ENCODE assay signal across 9 cellular contexts in genomic region chr7:155344270-155344617, GRCh38. TPM values are rescaled to one million over a fixed set of nuclear protein-coding genes. Genes with fewer than 3 reads are reported as not detected.
A peak's percentile ranks its signal among the peaks of the same experiment; 100 is the strongest.
DNase-seq lines count a peak whose midpoint lies in the region; ATAC-seq and TF ChIP-seq lines count a peak whose summit lies in the region.
"Had no signal": no experiment of that assay in that cellular context is flagged by ENCODE, and none has a peak within 500 bp of the region (broad histone marks: within the 10 kb centered on the region; RNA-seq: fewer than 3 reads in every experiment).

No MANE protein-coding gene starts in this region.

- H3K4me3 ChIP-seq in HCT116 (replicated peaks in 1 of 2; ENCODE audit: low read depth in 1 of 2, low read length in 2 of 2) (no peak overlapping the region), OCI-LY7 (ENCODE audit: low read depth, low read length, poor library complexity, severe bottlenecking) (peak overlapping the region; percentile 69), neural progenitor cell (peak overlapping the region; percentile 57), SJCRH30 (no peak overlapping the region), PC-9 (no peak overlapping the region; the same call in 1 of the 2 replicates)

- H3K27ac ChIP-seq in HCT116 (ENCODE audit: low read depth, low read length): no peak overlapping the region
- H3K27ac ChIP-seq in OCI-LY7 (ENCODE audit: low read depth, low read length, poor library complexity, severe bottlenecking): no peak overlapping the region
- H3K27ac ChIP-seq in neural progenitor cell: no peak overlapping the region
- no peak overlapping the region for H3K27ac ChIP-seq in SJCRH30
- H3K27ac ChIP-seq in PC-9: no peak overlapping the region
- H3K27ac ChIP-seq: parathyroid adenoma had no signal

- TF ChIP-seq POLR2A in HCT116 (IDR thresholded peaks at IDR 0.05; ENCODE audit: borderline replicate concordance, extremely low read depth, insufficient read depth, insufficient read length): no peak

- DNase-seq in HCT116 (ENCODE audit: low read depth, low spot score) (no peak), OCI-LY7 (ENCODE audit: low spot score) (no peak), neural progenitor cell (ENCODE audit: low spot score) (no peak), NK-92 (lab: John Stamatoyannopoulos, UW; ENCODE audit: unreplicated experiment) (no peak), DMS 273 treated with DMSO at 0.1 percent for 48 hours (lab: John Stamatoyannopoulos, UW) (no peak), SJCRH30 (no peak), PC-9 (no peak)

- RAD21 ChIA-PET in HCT116 (lab: Charles Lee; ENCODE audit: low non-redundant PET in 1 of 2, low total read pairs in 2 of 2, uncharacterized antibody in 2 of 2, unreplicated experiment in 2 of 2): no interaction called here

- H3K4me3 Mint-ChIP-seq in neural progenitor cell: peak overlapping the region; percentile 27

- H3K9me3 ChIP-seq in HCT116 (ENCODE audit: control insufficient read depth in 1 of 2, insufficient read depth in 1 of 2, low read depth in 1 of 2, low read length in 2 of 2) (no peaks in the 10 kb centered on the region), OCI-LY7 (ENCODE audit: low read length) (no peaks in the 10 kb centered on the region), neural progenitor cell (ENCODE audit: low read depth) (no peaks in the 10 kb centered on the region), SJCRH30 (replicated peaks) (no peaks in the 10 kb centered on the region), PC-9 (ENCODE audit: insufficient read depth, low read depth) (no peaks in the 10 kb centered on the region)

- H3K36me3 ChIP-seq in HCT116 (ENCODE audit: control insufficient read depth in 1 of 2, insufficient read depth in 2 of 2, low read length in 2 of 2): no peaks in the 10 kb centered on the region
- no peaks in the 10 kb centered on the region for H3K36me3 ChIP-seq in OCI-LY7 (ENCODE audit: insufficient read depth, low read length)
- no peaks in the 10 kb centered on the region for H3K36me3 ChIP-seq in neural progenitor cell
- H3K36me3 ChIP-seq in SJCRH30: no peaks in the 10 kb centered on the region
- no peaks in the 10 kb centered on the region for H3K36me3 ChIP-seq in PC-9 (ENCODE audit: low read depth)

- H2AFZ ChIP-seq in HCT116 (ENCODE audit: low read depth, low read length, poor library complexity, severe bottlenecking) (no peak overlapping the region), OCI-LY7 (ENCODE audit: low read length) (peak overlapping the region; percentile 93; the same call in 1 of the 2 replicates), neural progenitor cell (replicated peaks) (peak overlapping the region; percentile 98), PC-9 (no peak overlapping the region)

- BruUV-seq in HCT116 (replicated peaks; lab: Mats Ljungman, UMichigan) (no TSS peak), OCI-LY7 (replicated peaks; lab: Mats Ljungman, UMichigan) (no TSS peak), PC-9 (replicated peaks; lab: Mats Ljungman, UMichigan) (no TSS peak)

- H3K4me2 ChIP-seq in HCT116 (ENCODE audit: low read length): peak overlapping the region; percentile 65
- peak overlapping the region; percentile 99 for H3K4me2 ChIP-seq in OCI-LY7 (ENCODE audit: low read length)
- H3K4me2 ChIP-seq in neural progenitor cell: peak overlapping the region; percentile 89
- no peak overlapping the region for H3K4me2 ChIP-seq in PC-9

- POLR2A ChIA-PET in HCT116 (lab: Charles Lee): no interaction called here
- POLR2A ChIA-PET in OCI-LY7 (lab: Charles Lee): interaction anchor here (0.6 to 0.8 kb wide), 2 partner anchors 139 to 368 kb away, joined by 3 read pairs; no protein-coding TSS in a partner anchor
- POLR2A ChIA-PET in PC-9 (lab: Charles Lee; ENCODE audit: unreplicated experiment): interaction anchor here (0.5 kb wide), 1 partner anchor 399 kb away, joined by 3 read pairs; no protein-coding TSS in a partner anchor

- no peak overlapping the region for H3K27ac Mint-ChIP-seq in neural progenitor cell

- CTCF ChIA-PET in HCT116 (lab: Charles Lee) (interaction anchor here (0.5 to 1.4 kb wide), 10 partner anchors 35 to 417 kb away, joined by 3 to 15 read pairs (median 4); no protein-coding TSS in a partner anchor), OCI-LY7 (lab: Charles Lee; ENCODE audit: unreplicated experiment) (interaction anchor here (0.5 to 1.6 kb wide), 4 partner anchors 32 to 417 kb away, joined by 3 to 15 read pairs (median 4); no protein-coding TSS in a partner anchor), PC-9 (lab: Charles Lee) (interaction anchor here (0.6 to 1.2 kb wide), 3 partner anchors 45 to 155 kb away, joined by 3 to 15 read pairs (median 6); no protein-coding TSS in a partner anchor)

- TF ChIP-seq CTCF in HCT116 (IDR thresholded peaks at IDR 0.05 in 2 of 3, conservative IDR thresholded peaks at IDR 0.05 in 1 of 3; ENCODE audit: borderline replicate concordance in 1 of 3, insufficient read depth in 1 of 3, low read depth in 2 of 3, low read length in 2 of 3) (no peak), OCI-LY7 (conservative IDR thresholded peaks at IDR 0.05; ENCODE audit: low read length) (no peak), neural progenitor cell (IDR thresholded peaks at IDR 0.05) (no peak), PC-9 (conservative IDR thresholded peaks at IDR 0.05) (no peak)

- peaks cover 15% of the 10 kb centered on the region for H3K4me1 Mint-ChIP-seq in neural progenitor cell

- H3K36me3 Mint-ChIP-seq in neural progenitor cell: no peaks in the 10 kb centered on the region

- H3F3A ChIP-seq in neural progenitor cell (ENCODE audit: low read depth) (no peaks in the 10 kb centered on the region), PC-9 (ENCODE audit: insufficient read depth, low read depth) (peaks cover 4% of the 10 kb centered on the region; the same call in 1 of the 2 replicates)

- no peaks in the 10 kb centered on the region for H3K9me2 ChIP-seq in HCT116 (ENCODE audit: insufficient read depth)
- no peaks in the 10 kb centered on the region for H3K9me2 ChIP-seq in OCI-LY7 (ENCODE audit: insufficient read depth, low read length)
- H3K9me2 ChIP-seq in PC-9 (ENCODE audit: insufficient read depth): no peaks in the 10 kb centered on the region

- peaks cover 5% of the 10 kb centered on the region for H3K9me3 Mint-ChIP-seq in neural progenitor cell

- TF ChIP-seq RAD21 in HCT116 (IDR thresholded peaks at IDR 0.05; ENCODE audit: low read depth): no peak

- H3K79me2 ChIP-seq in HCT116 (ENCODE audit: insufficient read depth, low read length): no peaks in the 10 kb centered on the region
- no peaks in the 10 kb centered on the region for H3K79me2 ChIP-seq in OCI-LY7 (ENCODE audit: insufficient read depth, low read depth, low read length)
- H3K79me2 ChIP-seq in neural progenitor cell (ENCODE audit: low read depth): no peaks in the 10 kb centered on the region
- no peaks in the 10 kb centered on the region for H3K79me2 ChIP-seq in PC-9 (ENCODE audit: low read depth)
- H3K79me2 ChIP-seq: parathyroid adenoma had no signal

- intact Hi-C loops in HCT116 (cut with micrococcal nuclease) (loop anchor here (10.0 kb wide), 1 partner anchor 339 kb away; the partner anchor contains the start of gene PAXIP1), OCI-LY7 (cut with micrococcal nuclease; ENCODE audit: unreplicated experiment) (loop anchor here (1.0 to 2.0 kb wide), 2 partner anchors 46 to 511 kb away; no protein-coding TSS in a partner anchor), PC-9 (cut with micrococcal nuclease; ENCODE audit: unreplicated experiment) (loop anchor here (2.0 kb wide), 1 partner anchor 341 kb away; the partner anchor contains the start of gene PAXIP1)

- no peaks in the 10 kb centered on the region for H4K20me1 ChIP-seq in HCT116 (ENCODE audit: insufficient read depth)
- no peaks in the 10 kb centered on the region for H4K20me1 ChIP-seq in OCI-LY7 (ENCODE audit: insufficient read depth, low read length)
- H4K20me1 ChIP-seq in neural progenitor cell (ENCODE audit: low read depth): peaks cover 2% of the 10 kb centered on the region
- H4K20me1 ChIP-seq in PC-9 (ENCODE audit: insufficient read depth): no peaks in the 10 kb centered on the region

- H3K4me1 ChIP-seq in HCT116 (ENCODE audit: control insufficient read depth in 1 of 2, insufficient read depth in 2 of 2, low read length in 2 of 2) (peaks cover 8 to 10% of the 10 kb centered on the region in 2 experiments; a peak in 3 of 4 replicates), OCI-LY7 (ENCODE audit: insufficient read depth, low read length, poor library complexity, severe bottlenecking) (no peaks in the 10 kb centered on the region), neural progenitor cell (no peaks in the 10 kb centered on the region), SJCRH30 (no peaks in the 10 kb centered on the region), PC-9 (replicated peaks; ENCODE audit: insufficient read depth) (peaks cover 4% of the 10 kb centered on the region)

- ATAC-seq in GM18907 (IDR thresholded peaks at IDR 0.05; ENCODE audit: unreplicated experiment) (peak; percentile 49), HCT116 (no peak)

- H3K9ac ChIP-seq in HCT116 (ENCODE audit: low read length): peak overlapping the region; percentile 46; the same call in 1 of the 2 replicates
- no peak overlapping the region for H3K9ac ChIP-seq in neural progenitor cell
- H3K9ac ChIP-seq: parathyroid adenoma had no signal

- no peaks in the 10 kb centered on the region for H3K27me3 ChIP-seq in HCT116 (ENCODE audit: insufficient read depth, low read length)
- peaks cover 31% of the 10 kb centered on the region for H3K27me3 ChIP-seq in neural progenitor cell
- H3K27me3 ChIP-seq in SJCRH30: peaks cover 5% of the 10 kb centered on the region; the same call in 1 of the 2 replicates
- peaks cover 50% of the 10 kb centered on the region for H3K27me3 ChIP-seq in PC-9 (ENCODE audit: insufficient read depth, low read depth)

- H3K27me3 Mint-ChIP-seq in neural progenitor cell (ENCODE audit: insufficient read depth, low read depth): peaks cover 13% of the 10 kb centered on the region

TF ChIP-seq in HCT116, 20 proteins besides CTCF, POLR2A, EP300 and RAD21 (continues in another document):
- TF ChIP-seq CBX3 (IDR thresholded peaks at IDR 0.05; ENCODE audit: low read depth): no peak
- TF ChIP-seq SIN3A (IDR thresholded peaks at IDR 0.05; ENCODE audit: low read depth): no peak

RNA-seq across cellular contexts. Expression of gene INSIG1, which starts 46.6 kb away (rescaled TPM):
- 54.7 TPM for total RNA-seq in HCT116 (2021; ENCODE audit: unreplicated experiment)
- 38.7 and 45.5 TPM in 2 replicates for polyA plus RNA-seq in HCT116 (2012)
- total RNA-seq in OCI-LY7 (2014; rRNA removed; shearing (Covaris generic)): 105 and 122 TPM in 2 replicates
- total RNA-seq in OCI-LY7 (2022): 164 and 166 TPM in 2 replicates
- 94.3 and 96.2 TPM in 2 replicates for total RNA-seq in neural progenitor cell (ENCODE audit: low replicate concordance)
- total RNA-seq in SJCRH30 (2014; rRNA removed; shearing (Covaris generic)): 57.3 and 60.9 TPM in 2 replicates
- total RNA-seq in PC-9 (2021): 75.7 and 103 TPM in 2 replicates

Comparison
In these comparisons a context has a peak if more than half of its experiments do, and no peak if none do; other contexts are left out.
1. H2AFZ ChIP-seq: peak in OCI-LY7 (single experiment) and neural progenitor cell (single experiment); none in HCT116 (single experiment) and PC-9 (single experiment).
2. H3K4me3 ChIP-seq: peak in OCI-LY7 (single experiment) and neural progenitor cell (single experiment); none in HCT116 (0 of 2), SJCRH30 (single experiment) and PC-9 (single experiment).